ENCODE assay signal across 28 cellular contexts in genomic region chr1:200036616-200037270, GRCh38. TPM values are rescaled to one million over a fixed set of nuclear protein-coding genes. Genes with fewer than 3 reads are reported as not detected.
DNase-seq lines count a peak whose midpoint lies in the region; ATAC-seq and TF ChIP-seq lines count a peak whose summit lies in the region.
"Had no signal": no experiment of that assay in that cellular context is flagged by ENCODE, and none has a peak within 500 bp of the region (broad histone marks: within the 10 kb centered on the region; RNA-seq: fewer than 3 reads in every experiment).

No MANE protein-coding gene starts in this region.

- no peak overlapping the region for H3K27ac ChIP-seq in HUES6 (ENCODE audit: low read depth, low read length)
- H3K27ac ChIP-seq in duodenal mucosa (ENCODE audit: low read depth, low read length) = peak overlapping the region; percentile 10
- H3K27ac ChIP-seq: KMS-11, skin epidermis, vagina, VCaP had no signal

- H3K4me3 ChIP-seq in HUES6 (ENCODE audit: low read depth, low read length) = peak overlapping the region; percentile 75
- peak overlapping the region; percentile 11 to 53 for H3K4me3 ChIP-seq in duodenal mucosa (ENCODE audit: low read depth in 1 of 2, low read length in 2 of 2)
- H3K4me3 ChIP-seq: GM12878, skin epidermis, vagina had no signal

- no peak for TF ChIP-seq CTCF in omental fat pad (IDR thresholded peaks at IDR 0.05)

- DNase-seq in left colon = peak; percentile 72 to 77
- peak; percentile 31 for DNase-seq in sciatic nerve (ENCODE audit: low spot score)
- DNase-seq in activated CD4-positive, alpha-beta T cell treated with anti-CD3 and anti-CD28 coated beads, Interleukin-2, amount 50 U/mL, for 48 hours = no peak
- no peak for DNase-seq in kidney glomerular epithelial cell (lab: John Stamatoyannopoulos, UW)
- DNase-seq in omental fat pad (ENCODE audit: low spot score) = no peak
- DNase-seq in NCI-H446 (lab: John Stamatoyannopoulos, UW) = no peak
- DNase-seq: activated CD4-positive, alpha-beta T cell treated with anti-CD3 and anti-CD28 coated beads for 48 hours; activated naive CD4-positive, alpha-beta T cell; C1 segment of cervical spinal cord; Calu3; cerebellar nuclear complex; DND-41; left cardiac atrium; NCI-H1417 treated with DMSO at 0.1 percent for 48 hours; NCI-H2081; NCI-H345; NCI-H82; nucleus accumbens; OCI-M1; Right ventricle myocardium superior had no signal

- H3K27me3 ChIP-seq in HUES6 (ENCODE audit: control insufficient read depth, insufficient read depth, low read length) = peaks cover 98% of the 10 kb centered on the region
- peaks cover 32 to 67% of the 10 kb centered on the region in 2 donors for H3K27me3 ChIP-seq in duodenal mucosa (ENCODE audit: control insufficient read depth in 1 of 2, insufficient read depth in 2 of 2, low read length in 2 of 2)
- H3K27me3 ChIP-seq: vagina had no signal

- no peaks in the 10 kb centered on the region for H3K9me3 ChIP-seq in HUES6 (ENCODE audit: control insufficient read depth, insufficient read depth, low read depth, low read length)
- H3K9me3 ChIP-seq in duodenal mucosa (ENCODE audit: control insufficient read depth in 1 of 2, low read length in 2 of 2) = no peaks in the 10 kb centered on the region
- H3K9me3 ChIP-seq: vagina had no signal

- intact Hi-C loops in left colon (cut with DNase I, micrococcal nuclease) = no loop called here
- intact Hi-C loops in sciatic nerve (cut with DNase I) = no loop called here

- H3K4me1 ChIP-seq in HUES6 (ENCODE audit: control insufficient read depth, insufficient read depth, low read length) (peaks cover 37% of the 10 kb centered on the region), duodenal mucosa (ENCODE audit: control insufficient read depth in 1 of 2, insufficient read depth in 2 of 2, low read length in 2 of 2) (peaks cover 33 to 53% of the 10 kb centered on the region in 2 donors)

- ATAC-seq in left colon (no peak), sciatic nerve (no peak), omental fat pad (ENCODE audit: low FRiP score) (no peak)
- ATAC-seq: GM12878, left cardiac atrium had no signal

- H3K9ac ChIP-seq in HUES6 (ENCODE audit: low read length) (peak overlapping the region; percentile 12), duodenal mucosa (ENCODE audit: low read depth in 1 of 2, low read length in 2 of 2) (peak overlapping the region; percentile 14 to 43)
- H3K9ac ChIP-seq: KMS-11 had no signal

- H3K36me3 ChIP-seq in HUES6 (ENCODE audit: control insufficient read depth, insufficient read depth, low read length) = no peaks in the 10 kb centered on the region
- no peaks in the 10 kb centered on the region for H3K36me3 ChIP-seq in duodenal mucosa (ENCODE audit: control insufficient read depth in 1 of 2, insufficient read depth in 2 of 2, low read length in 2 of 2)
- H3K36me3 ChIP-seq: vagina had no signal

RNA-seq across cellular contexts. Expression of gene NR5A2, which starts 9.2 kb away (rescaled TPM):
- 10 to 100 TPM; 51.1 to 53.6 TPM for total RNA-seq in left colon
- 6.9 TPM for total RNA-seq in sciatic nerve
- 10 to 100 TPM in 2 of 4 donors, 1 to 10 TPM in 2; 3.7 to 19.1 (median 11.3) TPM for total RNA-seq in omental fat pad
- total RNA-seq: myocyte had no signal

Comparison
In these comparisons a context has a peak if more than half of its experiments do, and no peak if none do; other contexts are left out.
1. DNase-seq: peak in left colon (2 of 2) and sciatic nerve (single experiment); none in activated CD4-positive, alpha-beta T cell treated with anti-CD3 and anti-CD28 coated beads, Interleukin-2, amount 50 U/mL, for 48 hours (0 of 2), kidney glomerular epithelial cell (single experiment), omental fat pad (single experiment) and NCI-H446 (0 of 2).